ENCODE assay signal across 8 cellular contexts in genomic region chr10:72332423-72333110, GRCh38. TPM values are rescaled to one million over a fixed set of nuclear protein-coding genes. Genes with fewer than 3 reads are reported as not detected.
DNase-seq lines count a peak whose midpoint lies in the region; ATAC-seq and TF ChIP-seq lines count a peak whose summit lies in the region.

No MANE protein-coding gene starts in this region.

- in situ Hi-C loops in brain microvascular endothelial cell (cut with HindIII; ENCODE audit: low pct_ligation_motif_present, low sequenced_read_pairs), result no loop called here

- ATAC-seq in naive B cell (ENCODE audit: low read depth in 2 of 2) (no peak), HG02884 (IDR thresholded peaks at IDR 0.05; ENCODE audit: unreplicated experiment) (no peak)

- peaks cover 0 to 1% of the 10 kb centered on the region in 2 donors for H3K36me3 Mint-ChIP-seq in naive B cell

- DNase-seq in Jurkat, Clone E6-1 (ENCODE audit: low read depth, low spot score), result no peak
- DNase-seq in brain microvascular endothelial cell, result no peak
- DNase-seq in naive B cell, result no peak
- no peak for DNase-seq in GOT3 (lab: John Stamatoyannopoulos, UW)
- DNase-seq in LoVo (ENCODE audit: low spot score), result no peak
- no peak for DNase-seq in NCI-H1105 (lab: John Stamatoyannopoulos, UW)

- peaks cover 20% of the 10 kb centered on the region for H3K36me3 ChIP-seq in brain microvascular endothelial cell (replicated peaks)

- H3K4me1 Mint-ChIP-seq in naive B cell, result peaks cover 57 to 94% (median 90%) of the 10 kb centered on the region in 3 donors

- no peaks in the 10 kb centered on the region for H3K27me3 ChIP-seq in brain microvascular endothelial cell (replicated peaks)

- no peak for TF ChIP-seq CTCF in 22Rv1 (IDR thresholded peaks at IDR 0.05)
- no peak for TF ChIP-seq CTCF in brain microvascular endothelial cell (IDR thresholded peaks at IDR 0.05; ENCODE audit: low read depth, low read length, missing control alignments)

- H3K4me3 Mint-ChIP-seq in naive B cell, result peak overlapping the region; percentile 72 to 94 (median 84)

- H3K27me3 Mint-ChIP-seq in naive B cell, result no peaks in the 10 kb centered on the region

- peak overlapping the region; percentile 54 for H3K4me3 ChIP-seq in Jurkat, Clone E6-1 (ENCODE audit: low read length)
- H3K4me3 ChIP-seq in brain microvascular endothelial cell (ENCODE audit: low read depth, low read length), result no peak overlapping the region

- peaks cover 0 to 1% (median 0%) of the 10 kb centered on the region in 7 donors for H3K9me3 Mint-ChIP-seq in naive B cell

- H3K27ac ChIP-seq in 22Rv1, result peak overlapping the region; percentile 98
- peak overlapping the region; percentile 64 for H3K27ac ChIP-seq in brain microvascular endothelial cell

- H3K27ac Mint-ChIP-seq in naive B cell, result peak overlapping the region; percentile 63 to 99 (median 98)

RNA-seq across cellular contexts. Expression of gene DNAJB12, which starts 22.2 kb away (rescaled TPM):
- polyA plus RNA-seq in Jurkat, Clone E6-1 (2012; ENCODE audit: insufficient read depth, insufficient read length), result 25.7 TPM
- polyA plus RNA-seq in naive B cell (ENCODE audit: low read depth in 6 of 6), result 10 to 100 TPM; 15.7 to 28.4 (median 18.6) TPM

RNA-seq across cellular contexts. Expression of gene DDIT4, which starts 58.8 kb away (rescaled TPM):
- 55.7 TPM for polyA plus RNA-seq in Jurkat, Clone E6-1 (2012; ENCODE audit: insufficient read depth, insufficient read length)
- 100 to 1,000 TPM in 1 of 6 donors, 10 to 100 TPM in 5; 22.6 to 124 (median 78.2) TPM for polyA plus RNA-seq in naive B cell (ENCODE audit: low read depth in 6 of 6)
